ENCODE assay signal across 1 cellular context in genomic region chr17:63600569-63601438, GRCh38.
A peak's percentile ranks its signal among the peaks of the same experiment; 100 is the strongest.
TF ChIP-seq lines count a peak whose summit lies in the region.

TSS of gene TACO1 (plus strand) at chr17:63600895. CDS start at chr17:63601084, 189 bp downstream.

TF ChIP-seq in K562, 482 proteins besides CTCF, POLR2A, EP300 and RAD21 (continued from another document and continues in another):
- TF ChIP-seq E2F1 (CRISPR knock-in tag; IDR thresholded peaks at IDR 0.05) (0 out of 2 replicates have a peak, but pooled peaks have one; percentile 43), MXD1 (CRISPR knock-in tag; IDR thresholded peaks at IDR 0.05; ENCODE audit: borderline replicate concordance, poor library complexity, severe bottlenecking) (no peak), ARID4B (CRISPR knock-in tag; IDR thresholded peaks at IDR 0.05) (peak; percentile 83), HCFC1 (IDR thresholded peaks at IDR 0.05; ENCODE audit: low read depth, low read length) (peak; percentile 92), HIVEP1 (CRISPR knock-in tag; IDR thresholded peaks at IDR 0.05) (peak; percentile 61; the same call in 1 of the 2 replicates), PRPF4 (IDR thresholded peaks at IDR 0.05; ENCODE audit: insufficient read depth, low read depth, low read length, poor library complexity, severe bottlenecking) (no peak), ZNF655 (CRISPR knock-in tag; IDR thresholded peaks at IDR 0.05) (0 out of 2 replicates have a peak, but pooled peaks have one; percentile 51), KLF10 (CRISPR knock-in tag; IDR thresholded peaks at IDR 0.05) (no peak), HOMEZ (CRISPR knock-in tag; IDR thresholded peaks at IDR 0.05) (no peak), ZNF668 (CRISPR knock-in tag; IDR thresholded peaks at IDR 0.05) (no peak), SUPT5H (IDR thresholded peaks at IDR 0.05) (peak; percentile 79), GTF2F1 (IDR thresholded peaks at IDR 0.05; ENCODE audit: low read depth, low read length) (no peak), SP1 (CRISPR knock-in tag; IDR thresholded peaks at IDR 0.05) (0 out of 2 replicates have a peak, but pooled peaks have one; percentile 55), NCOA6 (IDR thresholded peaks at IDR 0.05) (no peak), GTF2B (IDR thresholded peaks at IDR 0.05; ENCODE audit: extremely low read depth, insufficient read length) (no peak), HNRNPK (IDR thresholded peaks at IDR 0.05; ENCODE audit: low read depth, low read length, poor library complexity, severe bottlenecking) (no peak), THRA (IDR thresholded peaks at IDR 0.05) (no peak), ZFP1 (CRISPR knock-in tag; IDR thresholded peaks at IDR 0.05) (no peak), TCF15 (CRISPR knock-in tag; IDR thresholded peaks at IDR 0.05) (peak; percentile 66; the same call in 1 of the 2 replicates), SOX6 (IDR thresholded peaks at IDR 0.05) (peak; percentile 64), ZKSCAN1 (IDR thresholded peaks at IDR 0.05; ENCODE audit: low read depth, low read length) (peak; percentile 77; the same call in 1 of the 2 replicates), FOXM1 (IDR thresholded peaks at IDR 0.05; ENCODE audit: low read depth) (no peak), FOXM1 (CRISPR knock-in tag; IDR thresholded peaks at IDR 0.05; ENCODE audit: low read depth) (no peak), CREB5 (CRISPR knock-in tag; IDR thresholded peaks at IDR 0.05) (no peak), TFAP4 (CRISPR knock-in tag; IDR thresholded peaks at IDR 0.05; ENCODE audit: borderline replicate concordance) (peak; percentile 76; the same call in 1 of the 2 replicates), HNRNPL (IDR thresholded peaks at IDR 0.05; ENCODE audit: low read depth, low read length) (0 out of 2 replicates have a peak, but pooled peaks have one; percentile 58), ZNF780A (CRISPR knock-in tag; IDR thresholded peaks at IDR 0.05) (no peak), TCF7 (IDR thresholded peaks at IDR 0.05; ENCODE audit: borderline replicate concordance) (peak; percentile 86), FOXA3 (CRISPR knock-in tag; conservative IDR thresholded peaks at IDR 0.05 in 1 of 2, IDR thresholded peaks at IDR 0.05 in 1 of 2) (0 out of 4 replicates have a peak, but pooled peaks have one; percentile 12 to 16), CBX2 (IDR thresholded peaks at IDR 0.05; ENCODE audit: insufficient read depth, low read length, poor library complexity, severe bottlenecking) (no peak), SNRNP70 (optimal IDR thresholded peaks at IDR 0.05; ENCODE audit: low read depth, low read length) (no peak), ZNF146 (CRISPR knock-in tag; IDR thresholded peaks at IDR 0.05; ENCODE audit: unreplicated experiment) (no peak), ZSCAN29 (IDR thresholded peaks at IDR 0.05) (no peak), DLX4 (CRISPR knock-in tag; IDR thresholded peaks at IDR 0.05) (no peak), ELF1 (tag; IDR thresholded peaks at IDR 0.05) (peak; percentile 65), ZZZ3 (IDR thresholded peaks at IDR 0.05) (peak; percentile 71; the same call in 1 of the 2 replicates), TAL1 (IDR thresholded peaks at IDR 0.05) (peak; percentile 14; the same call in 1 of the 2 replicates), ETS2 (tag; IDR thresholded peaks at IDR 0.05; ENCODE audit: borderline replicate concordance, poor library complexity, severe bottlenecking) (no peak), MEF2A (IDR thresholded peaks at IDR 0.05; ENCODE audit: control insufficient read depth, low read depth, low read length) (peak; percentile 34; the same call in 1 of the 2 replicates), MIER1 (IDR thresholded peaks at IDR 0.05; ENCODE audit: low read depth) (no peak), ZNF197 (CRISPR knock-in tag; IDR thresholded peaks at IDR 0.05; ENCODE audit: low read depth) (peak; percentile 71; the same call in 1 of the 2 replicates), ZBTB34 (CRISPR knock-in tag; IDR thresholded peaks at IDR 0.05) (no peak), NCOA1 (IDR thresholded peaks at IDR 0.05; ENCODE audit: low read depth) (peak; percentile 98), PHF20 (IDR thresholded peaks at IDR 0.05; ENCODE audit: partially characterized antibody) (peak; percentile 100), SAFB2 (IDR thresholded peaks at IDR 0.05; ENCODE audit: borderline replicate concordance, low read depth, low read length, severe bottlenecking) (no peak), CEBPG (CRISPR knock-in tag; IDR thresholded peaks at IDR 0.05) (no peak), CEBPG (tag; conservative IDR thresholded peaks at IDR 0.05 in 1 of 2, IDR thresholded peaks at IDR 0.05 in 1 of 2) (no peak; a peak in 2 of 4 replicates)
